In genomic region chr4:119729815-119730643, GRCh38 we compare ENCODE assay signal across 11 cellular contexts.
DNase-seq lines count a peak whose midpoint lies in the region; ATAC-seq, FAIRE-seq and TF ChIP-seq lines count a peak whose summit lies in the region.
"Had no signal": no experiment of that assay in that cellular context is flagged by ENCODE, and none has a peak within 500 bp of the region (broad histone marks: within the 10 kb centered on the region; RNA-seq: fewer than 3 reads in every experiment).

No MANE protein-coding gene starts in this region.

- no peaks in the 10 kb centered on the region for H3K36me3 ChIP-seq in SJSA1
- no peaks in the 10 kb centered on the region for H3K36me3 ChIP-seq in skeletal muscle satellite cell (ENCODE audit: insufficient read depth, low read length)
- H3K36me3 ChIP-seq in H7 (replicated peaks; ENCODE audit: control insufficient read depth, insufficient read depth, low read length), result no peaks in the 10 kb centered on the region
- H3K36me3 ChIP-seq: spleen had no signal

- peaks cover 5% of the 10 kb centered on the region; the same call in 1 of the 2 replicates for H3K9me3 ChIP-seq in SJSA1 (replicated peaks)
- H3K9me3 ChIP-seq in skeletal muscle satellite cell (replicated peaks; ENCODE audit: low read length), result no peaks in the 10 kb centered on the region
- H3K9me3 ChIP-seq: spleen had no signal

- no peak for DNase-seq in H54 (ENCODE audit: insufficient read length, low spot score)
- peak; percentile 88 to 92 for DNase-seq in SJSA1 (ENCODE audit: low read depth in 1 of 2, low spot score in 2 of 2)
- peak; percentile 34 for DNase-seq in glomerular visceral epithelial cell (ENCODE audit: extremely low spot score)
- no peak for DNase-seq in H7
- DNase-seq in NCI-H524 (lab: John Stamatoyannopoulos, UW), result no peak
- no peak for DNase-seq in activated naive CD4-positive, alpha-beta T cell treated with Interleukin-2 at 50 U/mL for 16 hours
- DNase-seq: activated CD4-positive, alpha-beta T cell treated with anti-CD3 and anti-CD28 coated beads for 36 hours; spleen had no signal

- H3K4me1 ChIP-seq in SJSA1 (replicated peaks) (peaks cover 92% of the 10 kb centered on the region), skeletal muscle satellite cell (ENCODE audit: control insufficient read depth, insufficient read depth, low read length) (peaks cover 68% of the 10 kb centered on the region)
- H3K4me1 ChIP-seq: spleen had no signal

- H3K4me3 ChIP-seq in SJSA1 (no peak overlapping the region), skeletal muscle satellite cell (ENCODE audit: low read length) (peak overlapping the region; percentile 23), H7 (ENCODE audit: insufficient read depth, low read depth, low read length) (no peak overlapping the region)
- H3K4me3 ChIP-seq: spleen had no signal

- no peak for ATAC-seq in GM18907 (IDR thresholded peaks at IDR 0.05; ENCODE audit: unreplicated experiment)
- ATAC-seq: activated CD4-positive, alpha-beta T cell treated with anti-CD3 and anti-CD28 coated beads for 36 hours had no signal

- peak overlapping the region; percentile 55 for H3K9ac ChIP-seq in skeletal muscle satellite cell (ENCODE audit: low read depth, low read length)

- H3K27me3 ChIP-seq in SJSA1 (replicated peaks), result no peaks in the 10 kb centered on the region
- no peaks in the 10 kb centered on the region for H3K27me3 ChIP-seq in skeletal muscle satellite cell (ENCODE audit: control insufficient read depth, insufficient read depth, low read length)
- no peaks in the 10 kb centered on the region for H3K27me3 ChIP-seq in H7 (ENCODE audit: control insufficient read depth, insufficient read depth, low read length)
- H3K27me3 ChIP-seq: spleen had no signal

- no peak for TF ChIP-seq POLR2A in H54 (IDR thresholded peaks at IDR 0.05; ENCODE audit: low read depth, low read length)

- peak; percentile 93 for FAIRE-seq in H54 (lab: Jason Lieb, UNC)
- FAIRE-seq: GM12892 had no signal

- H3K27ac ChIP-seq in SJSA1, result peak overlapping the region; percentile 96
- H3K27ac ChIP-seq: spleen had no signal

- peak overlapping the region; percentile 60 for H3K4me2 ChIP-seq in skeletal muscle satellite cell (ENCODE audit: low read length)

Comparison
In these comparisons a context has a peak if more than half of its experiments do, and no peak if none do; other contexts are left out.
1. DNase-seq: peak in SJSA1 (2 of 2) and glomerular visceral epithelial cell (single experiment); none in H54 (single experiment), H7 (single experiment), NCI-H524 (0 of 2) and activated naive CD4-positive, alpha-beta T cell treated with Interleukin-2 at 50 U/mL for 16 hours (single experiment).